15 cellular contexts compared by ENCODE assay signal in genomic region chr18:39341106-39341505, GRCh38.
"Had no signal": no experiment of that assay in that cellular context is flagged by ENCODE, and none has a peak within 500 bp of the region (broad histone marks: within the 10 kb centered on the region; RNA-seq: fewer than 3 reads in every experiment).

No MANE protein-coding gene starts in this region.

- ATAC-seq: activated naive CD8-positive, alpha-beta T cell treated with anti-CD3 and anti-CD28 coated beads, Interleukin-2, amount 50 U/mL, for 24 hours; left cardiac atrium; lower lobe of right lung; stimulated activated naive CD8-positive, alpha-beta T cell treated with anti-CD3 and anti-CD28 coated beads, Interleukin-15, Interleukin-2, amounts not matched to agents 100 U/mL and 50 U/mL, for 24 hours; upper lobe of right lung; WTC11 had no signal

- H3K27ac ChIP-seq: cardiac muscle cell, esophagus squamous epithelium, lower lobe of right lung, ovary, suprapubic skin, upper lobe of right lung had no signal

- H3K4me3 ChIP-seq: cardiac muscle cell, esophagus squamous epithelium, lower lobe of right lung, ovary, suprapubic skin, upper lobe of right lung had no signal

- H3K27me3 ChIP-seq: cardiac muscle cell, esophagus squamous epithelium, ovary, suprapubic skin, upper lobe of right lung had no signal

- H3K4me1 ChIP-seq: esophagus squamous epithelium, lower lobe of right lung, suprapubic skin, upper lobe of right lung had no signal

- DNase-seq: activated CD4-positive, alpha-beta T cell treated with anti-CD3 and anti-CD28 coated beads for 48 hours; activated naive CD4-positive, alpha-beta T cell treated with Interleukin-2 at 50 U/mL for 16 hours; activated naive CD8-positive, alpha-beta T cell treated with anti-CD3 and anti-CD28 coated beads, Interleukin-2, amount 50 U/mL, for 24 hours; esophagus squamous epithelium; foreskin fibroblast; head of caudate nucleus; left cardiac atrium; lower lobe of right lung; ovary; stimulated activated CD4-positive, alpha-beta T cell treated with anti-CD3 and anti-CD28 coated beads, Interleukin-2, amount 100 ng/mL, for 48 hours; stimulated activated naive CD8-positive, alpha-beta T cell treated with anti-CD3 and anti-CD28 coated beads, Interleukin-15, Interleukin-2, amounts not matched to agents 100 U/mL and 50 U/mL, for 24 hours; upper lobe of right lung had no signal

- H3K36me3 ChIP-seq: cardiac muscle cell, esophagus squamous epithelium, lower lobe of right lung, ovary, suprapubic skin, upper lobe of right lung had no signal

- H3K9me3 ChIP-seq: esophagus squamous epithelium, lower lobe of right lung, ovary, suprapubic skin, upper lobe of right lung had no signal
